8 cellular contexts compared by ENCODE assay signal in genomic region chr15:78540955-78541743, GRCh38. TPM values are rescaled to one million over a fixed set of nuclear protein-coding genes. Genes with fewer than 3 reads are reported as not detected.
DNase-seq lines count a peak whose midpoint lies in the region; ATAC-seq, FAIRE-seq and TF ChIP-seq lines count a peak whose summit lies in the region.

No MANE protein-coding gene starts in this region.

- CTCF ChIA-PET in endothelial cell of umbilical vein (lab: Charles Lee) = interaction anchor here (0.9 to 2.2 kb wide), 6 partner anchors 9 to 433 kb away, joined by 3 to 27 read pairs (median 4); partner anchors contain the start of gene CHRNA5

- TF ChIP-seq POLR2A in endothelial cell of umbilical vein (IDR thresholded peaks at IDR 0.05; ENCODE audit: low read depth, low read length) = no peak

- H3K27ac ChIP-seq in endothelial cell of umbilical vein (ENCODE audit: insufficient read depth, low read depth, low read length) = peak overlapping the region; percentile 92

- no peaks in the 10 kb centered on the region for H3K9me3 ChIP-seq in endothelial cell of umbilical vein (replicated peaks; ENCODE audit: control insufficient read depth, insufficient read depth, low read length)

- H3K79me2 ChIP-seq in endothelial cell of umbilical vein (ENCODE audit: control insufficient read depth, insufficient read depth, low read length) = peaks cover 25% of the 10 kb centered on the region

- BruUV-seq in endothelial cell of umbilical vein (replicated peaks; lab: Mats Ljungman, UMichigan) = TSS peak; percentile 35

- peak overlapping the region; percentile 87 for H3K4me2 ChIP-seq in endothelial cell of umbilical vein (ENCODE audit: insufficient read depth, low read length)

- intact Hi-C loops in endothelial cell of umbilical vein (cut with micrococcal nuclease) = loop anchor here (1.0 kb wide), 3 partner anchors 24 to 103 kb away; partner anchors contain the start of genes CHRNA5, HYKK and IREB2

- H3K9me3 Mint-ChIP-seq in T-helper 1 cell treated with Interleukin-12 subunit alpha and Interleukin-12 subunit beta and Interleukin-4 antibody, amounts not matched to agents 30 μg/mL and 1 μg/mL, for 36 hours = no peaks in the 10 kb centered on the region
- H3K9me3 Mint-ChIP-seq in neural crest cell = no peaks in the 10 kb centered on the region

- H3K36me3 ChIP-seq in endothelial cell of umbilical vein (ENCODE audit: control insufficient read depth in 2 of 2, extremely low read depth in 1 of 2, insufficient read depth in 2 of 2, low read length in 2 of 2) = peaks cover 4 to 12% of the 10 kb centered on the region in 2 experiments

- H3K4me3 Mint-ChIP-seq in T-helper 1 cell treated with Interleukin-12 subunit alpha and Interleukin-12 subunit beta and Interleukin-4 antibody, amounts not matched to agents 30 μg/mL and 1 μg/mL, for 36 hours = peak overlapping the region; percentile 92
- peak overlapping the region; percentile 93 for H3K4me3 Mint-ChIP-seq in neural crest cell

- no peak for FAIRE-seq in endothelial cell of umbilical vein (lab: Jason Lieb, UNC)

- H3K27ac Mint-ChIP-seq in T-helper 1 cell treated with Interleukin-12 subunit alpha and Interleukin-12 subunit beta and Interleukin-4 antibody, amounts not matched to agents 30 μg/mL and 1 μg/mL, for 36 hours = peak overlapping the region; percentile 93
- H3K27ac Mint-ChIP-seq in neural crest cell (ENCODE audit: unreplicated experiment) = peak overlapping the region; percentile 99

- peaks cover 13% of the 10 kb centered on the region for H3K4me1 ChIP-seq in endothelial cell of umbilical vein (ENCODE audit: control insufficient read depth, extremely low read depth, insufficient read depth, low read length)

- H3K4me1 Mint-ChIP-seq in T-helper 1 cell treated with Interleukin-12 subunit alpha and Interleukin-12 subunit beta and Interleukin-4 antibody, amounts not matched to agents 30 μg/mL and 1 μg/mL, for 36 hours (ENCODE audit: low read depth) = peaks cover 27% of the 10 kb centered on the region
- peaks cover 22% of the 10 kb centered on the region for H3K4me1 Mint-ChIP-seq in neural crest cell

- H3K4me3 ChIP-seq in endothelial cell of umbilical vein (replicated peaks in 1 of 3; ENCODE audit: insufficient read depth in 1 of 3, low read depth in 1 of 3, low read length in 3 of 3) = peak overlapping the region; percentile 67 to 96 (median 88)

- H3K27me3 ChIP-seq in endothelial cell of umbilical vein (ENCODE audit: control insufficient read depth in 2 of 2, insufficient read depth in 2 of 2, low read length in 2 of 2) = no peaks in the 10 kb centered on the region

- no peaks in the 10 kb centered on the region for H4K20me1 ChIP-seq in endothelial cell of umbilical vein (replicated peaks; ENCODE audit: control insufficient read depth, extremely low read depth, insufficient read depth, low read length)

- peak overlapping the region; percentile 98 for H3K9ac ChIP-seq in endothelial cell of umbilical vein (replicated peaks; ENCODE audit: extremely low read depth, insufficient read depth, low read length)

- TF ChIP-seq CTCF in GM20000 (IDR thresholded peaks at IDR 0.05; ENCODE audit: extremely low read depth, missing control alignments) (no peak), endothelial cell of umbilical vein (IDR thresholded peaks at IDR 0.05; ENCODE audit: extremely low read depth in 1 of 2, insufficient read depth in 1 of 2, low read depth in 1 of 2, low read length in 2 of 2) (no peak), neural crest cell (conservative IDR thresholded peaks at IDR 0.05) (no peak)

- dilution Hi-C loops in endothelial cell of umbilical vein (cut with MboI; ENCODE audit: extremely low pct_ligation_motif_present, low sequenced_read_pairs) = no loop called here

- peak overlapping the region; percentile 92 for H2AFZ ChIP-seq in endothelial cell of umbilical vein (ENCODE audit: low read depth, low read length)

- H3K27me3 Mint-ChIP-seq in T-helper 1 cell treated with Interleukin-12 subunit alpha and Interleukin-12 subunit beta and Interleukin-4 antibody, amounts not matched to agents 30 μg/mL and 1 μg/mL, for 36 hours (ENCODE audit: low read depth) = no peaks in the 10 kb centered on the region
- no peaks in the 10 kb centered on the region for H3K27me3 Mint-ChIP-seq in neural crest cell (ENCODE audit: low read depth)

- POLR2A ChIA-PET in endothelial cell of umbilical vein (lab: Charles Lee) = interaction anchor here (1.5 kb wide), 1 partner anchor 27 kb away, joined by 4 read pairs; no protein-coding TSS in a partner anchor

- DNase-seq in A172 (ENCODE audit: low spot score) (peak; percentile 2), GM20000 (ENCODE audit: low spot score) (peak; percentile 42), endothelial cell of umbilical vein (ENCODE audit: low read depth, low spot score) (no peak), neural crest cell (ENCODE audit: low read depth, low spot score) (no peak), OCI-M2 (lab: John Stamatoyannopoulos, UW; ENCODE audit: unreplicated experiment) (no peak)

- no peak for ATAC-seq in GM21723 (IDR thresholded peaks at IDR 0.05; ENCODE audit: unreplicated experiment)
- ATAC-seq in HG03442 (IDR thresholded peaks at IDR 0.05; ENCODE audit: unreplicated experiment) = no peak

- H3K9me1 ChIP-seq in endothelial cell of umbilical vein (replicated peaks; ENCODE audit: control insufficient read depth, extremely low read depth, insufficient read depth, low read length) = no peaks in the 10 kb centered on the region

- H3K36me3 Mint-ChIP-seq in T-helper 1 cell treated with Interleukin-12 subunit alpha and Interleukin-12 subunit beta and Interleukin-4 antibody, amounts not matched to agents 30 μg/mL and 1 μg/mL, for 36 hours (ENCODE audit: low read depth) = peaks cover 36% of the 10 kb centered on the region
- H3K36me3 Mint-ChIP-seq in neural crest cell (ENCODE audit: low read depth) = peaks cover 2% of the 10 kb centered on the region

TF ChIP-seq in endothelial cell of umbilical vein, 7 proteins besides CTCF, POLR2A, EP300 and RAD21:
- TF ChIP-seq EZH2 (IDR thresholded peaks at IDR 0.05; ENCODE audit: borderline replicate concordance, low read depth, low read length, severe bottlenecking) = no peak
- TF ChIP-seq GATA2 (IDR thresholded peaks at IDR 0.05; ENCODE audit: insufficient read depth, insufficient read length, low read depth, low read length) = peak; percentile 50

RNA-seq across cellular contexts. Expression of gene PSMA4, which starts 0.9 kb away (rescaled TPM):
- total RNA-seq in A172 (2014; rRNA removed; shearing (Covaris generic)) = 579 and 703 TPM in 2 replicates
- total RNA-seq in endothelial cell of umbilical vein (250 and 260 TPM in 2 replicates), neural crest cell (315 and 324 TPM in 2 replicates)
- polyA plus RNA-seq in endothelial cell of umbilical vein = 238 and 279 TPM in 2 replicates
- polyA plus RNA-seq in endothelial cell of umbilical vein (2011; cell fraction: cytosol; rRNA removed) = 320 and 357 TPM in 2 replicates
- 161 and 222 TPM in 2 replicates for polyA plus RNA-seq in endothelial cell of umbilical vein (2011; cell fraction: nucleus; rRNA removed)
- 268 and 475 TPM in 2 replicates for polyA plus RNA-seq in endothelial cell of umbilical vein (2012)
- polyA minus RNA-seq in endothelial cell of umbilical vein = 104 and 122 TPM in 2 replicates
- 121 TPM for polyA minus RNA-seq in endothelial cell of umbilical vein (2011; cell fraction: cytosol; rRNA and poly(A)+ RNA removed)
- 34.0 and 56.6 TPM in 2 replicates for polyA minus RNA-seq in endothelial cell of umbilical vein (2011; cell fraction: nucleus; rRNA and poly(A)+ RNA removed)

RNA-seq across cellular contexts. Expression of gene CHRNA5, which starts 24.2 kb away (rescaled TPM):
- total RNA-seq in A172 (2014; rRNA removed; shearing (Covaris generic)) = 20.3 and 22.8 TPM in 2 replicates
- total RNA-seq in endothelial cell of umbilical vein (12.7 and 15.6 TPM in 2 replicates), neural crest cell (23.0 and 23.6 TPM in 2 replicates)
- polyA plus RNA-seq in endothelial cell of umbilical vein = 5.1 and 6.4 TPM in 2 replicates
- 9.2 and 9.8 TPM in 2 replicates for polyA plus RNA-seq in endothelial cell of umbilical vein (2011; cell fraction: cytosol; rRNA removed)
- 3.5 and 7.6 TPM in 2 replicates for polyA plus RNA-seq in endothelial cell of umbilical vein (2011; cell fraction: nucleus; rRNA removed)
- polyA plus RNA-seq in endothelial cell of umbilical vein (2012) = 7.4 and 16.2 TPM in 2 replicates
- polyA minus RNA-seq in endothelial cell of umbilical vein = 4.8 and 6.0 TPM in 2 replicates
- polyA minus RNA-seq in endothelial cell of umbilical vein (2011; cell fraction: cytosol; rRNA and poly(A)+ RNA removed) = 9.7 TPM
- 2.4 and 3.2 TPM in 2 replicates for polyA minus RNA-seq in endothelial cell of umbilical vein (2011; cell fraction: nucleus; rRNA and poly(A)+ RNA removed)

RNA-seq across cellular contexts. Expression of gene HYKK, which starts 33.8 kb away (rescaled TPM):
- total RNA-seq in A172 (2014; rRNA removed; shearing (Covaris generic)) = 1.6 and 9.9 TPM in 2 replicates
- 2.1 and 2.7 TPM in 2 replicates for total RNA-seq in endothelial cell of umbilical vein
- polyA plus RNA-seq in endothelial cell of umbilical vein = 1.0 and 1.3 TPM in 2 replicates
- polyA plus RNA-seq in endothelial cell of umbilical vein (2011; cell fraction: cytosol; rRNA removed) = 1.8 and 2.1 TPM in 2 replicates
- polyA plus RNA-seq in endothelial cell of umbilical vein (2011; cell fraction: nucleus; rRNA removed) = 1.2 and 1.3 TPM in 2 replicates
- 1.5 and 2.2 TPM in 2 replicates for polyA plus RNA-seq in endothelial cell of umbilical vein (2012)
- 0.87 and 1.6 TPM in 2 replicates for polyA minus RNA-seq in endothelial cell of umbilical vein
- polyA minus RNA-seq in endothelial cell of umbilical vein (2011; cell fraction: cytosol; rRNA and poly(A)+ RNA removed) = 5.4 TPM
- polyA minus RNA-seq in endothelial cell of umbilical vein (2011; cell fraction: nucleus; rRNA and poly(A)+ RNA removed) = 0.53 and 1.0 TPM in 2 replicates
- 0.86 and 1.5 TPM in 2 replicates for total RNA-seq in neural crest cell

Comparison
In these comparisons a context has a peak if more than half of its experiments do, and no peak if none do; other contexts are left out.
1. DNase-seq: peak in A172 (single experiment) and GM20000 (single experiment); none in endothelial cell of umbilical vein (single experiment), neural crest cell (single experiment) and OCI-M2 (single experiment).